In the genomic region with DNA sequence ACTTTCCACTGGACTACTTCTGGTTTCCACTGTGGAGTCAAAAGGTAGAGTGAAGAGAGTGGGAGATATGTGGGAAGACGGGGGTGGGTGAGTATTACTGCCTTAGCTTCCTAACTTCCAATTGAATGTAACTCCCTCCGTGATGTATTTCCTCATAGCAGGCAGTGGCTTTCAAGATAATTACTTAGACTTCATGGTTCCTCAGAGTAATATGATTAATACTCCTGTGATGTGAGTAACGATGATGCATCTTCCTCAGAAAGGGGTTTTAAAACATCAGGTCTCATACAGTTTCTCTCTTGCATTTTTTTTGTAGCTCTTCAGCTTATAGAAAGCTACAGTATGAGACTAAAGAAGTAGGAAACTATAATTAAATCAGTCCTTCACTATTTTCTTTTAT, we compare ENCODE assay signal across 14 cellular contexts.
"Had no signal": no experiment of that assay in that cellular context is flagged by ENCODE, and none has a peak within 500 bp of the region (broad histone marks: within the 10 kb centered on the region; RNA-seq: fewer than 3 reads in every experiment).

No MANE protein-coding gene starts in this region.

- DNase-seq: activated CD4-positive, alpha-beta T cell treated with anti-CD3 and anti-CD28 coated beads, Interleukin-2, amount 10 ng/mL, durations not matched to agents 24 days and 14 days; activated CD8-positive, alpha-beta T cell treated with anti-CD3 and anti-CD28 coated beads, Interleukin-2, amount 10 ng/mL, durations not matched to agents 7 days and 5 days; activated naive CD4-positive, alpha-beta T cell treated with anti-CD3 and anti-CD28 coated beads for 36 hours; activated T-cell treated with anti-CD3 and anti-CD28 coated beads, Interleukin-2, amount 50 U/mL, for 24 hours; anterior cingulate cortex; brain microvascular endothelial cell; heart left ventricle; left ventricle myocardium superior; occipital lobe; stimulated activated CD4-positive, alpha-beta T cell treated with anti-CD3 and anti-CD28 coated beads, Interleukin-1b, Interleukin-23, amount 100 ng/mL, for 48 hours; stimulated activated CD8-positive, alpha-beta memory T cell treated with anti-CD3 and anti-CD28 coated beads, Interleukin-4, amount 100 ng/mL, for 48 hours; stimulated activated naive CD4-positive, alpha-beta T cell; thyroid gland had no signal

- ATAC-seq: activated CD8-positive, alpha-beta T cell treated with anti-CD3 and anti-CD28 coated beads, Interleukin-2, amount 10 ng/mL, durations not matched to agents 7 days and 5 days; gastroesophageal sphincter; heart left ventricle; left ventricle myocardium superior had no signal
